ENCODE assay signal across 29 cellular contexts in genomic region chr16:27441276-27441675, GRCh38. TPM values are rescaled to one million over a fixed set of nuclear protein-coding genes. Genes with fewer than 3 reads are reported as not detected.
DNase-seq lines count a peak whose midpoint lies in the region; ATAC-seq, FAIRE-seq and TF ChIP-seq lines count a peak whose summit lies in the region.
"Had no signal": no experiment of that assay in that cellular context is flagged by ENCODE, and none has a peak within 500 bp of the region (broad histone marks: within the 10 kb centered on the region; RNA-seq: fewer than 3 reads in every experiment).

No MANE protein-coding gene starts in this region.

- no peak overlapping the region for H3K27ac Mint-ChIP-seq in CD14-positive monocyte
- H3K27ac Mint-ChIP-seq in naive thymus-derived CD8-positive, alpha-beta T cell: peak overlapping the region in 8 of 10 donors; percentile 32 to 65 (median 52)
- H3K27ac Mint-ChIP-seq: nephron progenitor cell had no signal

- H3K4me2 ChIP-seq in GM12878 (ENCODE audit: control insufficient read depth, insufficient read depth): no peak overlapping the region
- H3K4me2 ChIP-seq: BLaER1, hepatocyte had no signal

- POLR2A ChIA-PET in GM12878 (lab: Charles Lee): interaction anchor here (0.9 to 1.7 kb wide), 2 partner anchors 9 to 10 kb away, joined by 3 to 6 read pairs; no protein-coding TSS in a partner anchor
- POLR2A ChIA-PET in naive thymus-derived CD8-positive, alpha-beta T cell (lab: Charles Lee): interaction anchor here (1.2 to 1.3 kb wide), 2 partner anchors 9 to 39 kb away, joined by 3 to 5 read pairs; partner anchors contain the start of gene IL21R

- SMC1A ChIA-PET in GM12878 (lab: Charles Lee; ENCODE audit: uncharacterized antibody, unreplicated experiment): interaction anchor here (1.1 to 2.3 kb wide), 2 partner anchors 14 to 204 kb away, joined by 3 to 9 read pairs; no protein-coding TSS in a partner anchor

- H3K27ac ChIP-seq in RWPE2 (ENCODE audit: poor library complexity, severe bottlenecking) (no peak overlapping the region), GM12878 (ENCODE audit: control insufficient read depth, insufficient read depth) (no peak overlapping the region)
- H3K27ac ChIP-seq: adrenal gland, BLaER1, esophagus muscularis mucosa, GM23248, hepatocyte, left ventricle myocardium inferior, pancreas, right atrium auricular region, stomach, tibial nerve had no signal

- H3K9me3 ChIP-seq in RWPE2 (ENCODE audit: severe bottlenecking) (peaks cover 3% of the 10 kb centered on the region), GM12878 (replicated peaks; ENCODE audit: control insufficient read depth, insufficient read depth, low read length) (no peaks in the 10 kb centered on the region; the same call in 2 of the 3 replicates)
- H3K9me3 ChIP-seq: adrenal gland, pancreas had no signal

- ATAC-seq in RWPE2 (ENCODE audit: low read depth) (no peak), GM12878 (no peak), HG02610 (IDR thresholded peaks at IDR 0.05; ENCODE audit: unreplicated experiment) (no peak)
- ATAC-seq in naive thymus-derived CD8-positive, alpha-beta T cell: no peak
- ATAC-seq: pancreas, SK-N-SH treated with all-trans-retinoic acid at 6 μM for 48 hours had no signal

- H3K4me3 Mint-ChIP-seq in CD14-positive monocyte: no peak overlapping the region
- no peak overlapping the region for H3K4me3 Mint-ChIP-seq in naive thymus-derived CD8-positive, alpha-beta T cell
- H3K4me3 Mint-ChIP-seq: nephron progenitor cell had no signal

- FAIRE-seq in GM12878 (lab: Jason Lieb, UNC): no peak
- FAIRE-seq: colon, pancreas had no signal

- TF ChIP-seq CTCF in CD14-positive monocyte (IDR thresholded peaks at IDR 0.05): no peak
- TF ChIP-seq CTCF in RWPE2 (IDR thresholded peaks at IDR 0.05; ENCODE audit: poor library complexity, severe bottlenecking): no peak
- TF ChIP-seq CTCF in GM12878 (IDR thresholded peaks at IDR 0.05 in 2 of 3, conservative IDR thresholded peaks at IDR 0.05 in 1 of 3; ENCODE audit: control insufficient read depth in 2 of 3, extremely low read depth in 1 of 3, insufficient read depth in 1 of 3, low read depth in 3 of 3, low read length in 3 of 3): no peak
- TF ChIP-seq CTCF in GM10266 (IDR thresholded peaks at IDR 0.05; ENCODE audit: control insufficient read depth, insufficient read depth, low read depth, missing control alignments): no peak

- no peak overlapping the region for H3K9ac ChIP-seq in GM12878 (ENCODE audit: control insufficient read depth, insufficient read depth, low read length)
- H3K9ac ChIP-seq: BLaER1, GM23248 had no signal

- WGBS in GM12878 (ENCODE audit: insufficient coverage, insufficient replicate concordance, low lambda C conversion rate, missing lambda C conversion rate): 98% methylated on average over 5 of the region's 5 CpGs

- peaks cover 1 to 6% (median 4%) of the 10 kb centered on the region in 3 donors for H3K27me3 Mint-ChIP-seq in CD14-positive monocyte (ENCODE audit: low read depth in 3 of 3)
- no peaks in the 10 kb centered on the region for H3K27me3 Mint-ChIP-seq in naive thymus-derived CD8-positive, alpha-beta T cell

- no peaks in the 10 kb centered on the region for H3K4me1 Mint-ChIP-seq in CD14-positive monocyte
- H3K4me1 Mint-ChIP-seq in naive thymus-derived CD8-positive, alpha-beta T cell: peaks cover 15 to 31% (median 21%) of the 10 kb centered on the region in 4 donors

- RAD21 ChIA-PET in GM12878 (lab: Charles Lee; ENCODE audit: unreplicated experiment): interaction anchor here (1.2 kb wide), 1 partner anchor 12 kb away, joined by 3 read pairs; no protein-coding TSS in a partner anchor

- peaks cover 5 to 16% (median 12%) of the 10 kb centered on the region in 7 donors for H3K9me3 Mint-ChIP-seq in CD14-positive monocyte
- peaks cover 0 to 2% (median 0%) of the 10 kb centered on the region in 9 donors for H3K9me3 Mint-ChIP-seq in naive thymus-derived CD8-positive, alpha-beta T cell

- no peak for TF ChIP-seq RAD21 in GM12878 (IDR thresholded peaks at IDR 0.05; ENCODE audit: insufficient read depth, low read depth, low read length)

- no peak; the same call in 1 of the 2 replicates for TF ChIP-seq POLR2A in GM12878 (IDR thresholded peaks at IDR 0.05; ENCODE audit: low read depth, low read length)

- H3K27me3 ChIP-seq in RWPE2 (ENCODE audit: insufficient read depth, poor library complexity, severe bottlenecking) (no peaks in the 10 kb centered on the region), GM12878 (replicated peaks in 1 of 2; ENCODE audit: control insufficient read depth in 2 of 2, insufficient read depth in 2 of 2, low read length in 1 of 2) (no peaks in the 10 kb centered on the region)
- H3K27me3 ChIP-seq: adrenal gland, BLaER1, hepatocyte, pancreas, right atrium auricular region, tibial nerve had no signal

- BruUV-seq in GM12878 (replicated peaks; lab: Mats Ljungman, UMichigan): TSS peak; percentile 33

- H3K4me3 ChIP-seq in RWPE2 (ENCODE audit: severe bottlenecking) (no peak overlapping the region), GM12878 (no peak overlapping the region)
- H3K4me3 ChIP-seq: adrenal gland, BLaER1, esophagus muscularis mucosa, GM23248, hepatocyte, left ventricle myocardium inferior, pancreas, right atrium auricular region, stomach, tibial nerve had no signal

- intact Hi-C loops in CD14-positive monocyte (cut with micrococcal nuclease): no loop called here
- intact Hi-C loops in GM12878 (cut with micrococcal nuclease; ENCODE audit: unreplicated experiment): no loop called here

- H3K79me2 ChIP-seq in GM12878 (ENCODE audit: control insufficient read depth, insufficient read depth, low read length): peaks cover 3% of the 10 kb centered on the region
- H3K79me2 ChIP-seq: hepatocyte had no signal

- H3K36me3 Mint-ChIP-seq in CD14-positive monocyte: peaks cover 8 to 12% of the 10 kb centered on the region in 2 donors
- H3K36me3 Mint-ChIP-seq in naive thymus-derived CD8-positive, alpha-beta T cell: peaks cover 6 to 94% (median 55%) of the 10 kb centered on the region in 3 donors

- H2AFZ ChIP-seq in GM12878 (ENCODE audit: control insufficient read depth, low read depth, low read length): no peak overlapping the region
- H2AFZ ChIP-seq: GM23248, hepatocyte had no signal

- DNase-seq in CD14-positive monocyte (ENCODE audit: low spot score): peak; percentile 9
- DNase-seq in RWPE2 (ENCODE audit: low spot score): peak; percentile 11
- DNase-seq in GM12878 (ENCODE audit: low read depth, low spot score): no peak
- DNase-seq in naive thymus-derived CD8-positive, alpha-beta T cell: no peak
- no peak for DNase-seq in dedifferentiated amniotic fluid mesenchymal stem cell (ENCODE audit: extremely low spot score)
- DNase-seq in GM10266 (ENCODE audit: extremely low spot score): no peak
- no peak for DNase-seq in SW480 (ENCODE audit: low spot score)
- DNase-seq: EL, foreskin melanocyte, GM23248, KG1, left ventricle myocardium inferior, MM.1S, NCI-H1417 treated with DMSO at 0.1 percent for 48 hours, NCI-H2107, NCI-H446 treated with DMSO at 0.1 percent for 48 hours, nephron progenitor cell, stomach, T-helper 9 cell had no signal

- H4K20me1 ChIP-seq in GM12878 (ENCODE audit: control insufficient read depth, insufficient read depth): no peaks in the 10 kb centered on the region
- H4K20me1 ChIP-seq: BLaER1 had no signal

- H3K36me3 ChIP-seq in RWPE2 (ENCODE audit: low read depth) (no peaks in the 10 kb centered on the region), GM12878 (ENCODE audit: control insufficient read depth in 2 of 2, insufficient read depth in 2 of 2, low read length in 1 of 2) (peaks cover 77 to 81% of the 10 kb centered on the region in 2 experiments)
- H3K36me3 ChIP-seq: adrenal gland, esophagus muscularis mucosa, left ventricle myocardium inferior, pancreas, right atrium auricular region had no signal

- no peaks in the 10 kb centered on the region for H3K4me1 ChIP-seq in RWPE2 (ENCODE audit: insufficient read depth, poor library complexity, severe bottlenecking)
- H3K4me1 ChIP-seq in GM12878 (ENCODE audit: control insufficient read depth, insufficient read depth, low read length): peaks cover 7% of the 10 kb centered on the region; the same call in 1 of the 2 replicates
- H3K4me1 ChIP-seq: adrenal gland, esophagus muscularis mucosa, left ventricle myocardium inferior, pancreas, right atrium auricular region, stomach, tibial nerve had no signal

- CTCF ChIA-PET in GM12878 (lab: Yijun Ruan, JAX): no interaction called here

- no peak for TF ChIP-seq EP300 in GM12878 (IDR thresholded peaks at IDR 0.05; ENCODE audit: borderline replicate concordance in 1 of 2, control insufficient read depth in 1 of 2, low read depth in 2 of 2, low read length in 2 of 2)

- in situ Hi-C loops in GM12878 (cut with MboI): no loop called here

TF ChIP-seq in GM12878, 131 proteins besides CTCF, POLR2A, EP300 and RAD21 (continues in another document):
- TF ChIP-seq CEBPB (IDR thresholded peaks at IDR 0.05; ENCODE audit: borderline replicate concordance in 1 of 2, low read depth in 2 of 2, low read length in 2 of 2) (no peak), BCL11A (IDR thresholded peaks at IDR 0.05; ENCODE audit: low read depth, low read length) (no peak), CBX3 (IDR thresholded peaks at IDR 0.05; ENCODE audit: borderline replicate concordance, low read depth) (no peak), CREM (IDR thresholded peaks at IDR 0.05; ENCODE audit: low read depth) (no peak)

RNA-seq across cellular contexts. Expression of gene IL21R, which starts 39.3 kb away (rescaled TPM):
- 1 to 10 TPM; 1.0 to 1.7 TPM for polyA plus RNA-seq in CD14-positive monocyte
- 193 and 215 TPM in 2 replicates for total RNA-seq in GM12878 (2013; cell fraction: nucleolus; rRNA removed)
- total RNA-seq in GM12878 (2014; rRNA removed): 106 and 109 TPM in 2 replicates
- 62.9 and 66.9 TPM in 2 replicates for total RNA-seq in GM12878 (2014; rRNA removed; fragmentation: Illumina TruSeq; extraction: Trizol)
- 138 and 141 TPM in 2 replicates for total RNA-seq in GM12878 (2021)
- 25.9 TPM for polyA plus RNA-seq in GM12878 (2011; ENCODE audit: low read depth)
- 23.2 and 57.2 TPM in 2 replicates for polyA plus RNA-seq in GM12878 (2011; rRNA removed)
- polyA plus RNA-seq in GM12878 (2011; cell fraction: cytosol; rRNA removed): 84.6 and 89.7 TPM in 2 replicates
- polyA plus RNA-seq in GM12878 (2011; cell fraction: nucleus; rRNA removed): 71.9 and 79.4 TPM in 2 replicates
- 50.3 and 72.8 TPM in 2 replicates for polyA plus RNA-seq in GM12878 (2012)
- 32.4 and 59.2 TPM in 2 replicates for polyA plus RNA-seq in GM12878 (2014; fragmentation: Illumina TruSeq; extraction: Trizol)
- 1 to 10 TPM; 5.3 to 9.7 TPM for polyA plus RNA-seq in GM12878 (2014; fragmentation: Nextera tagmentation; extraction: Ambion mirVana)
- 98.0 and 108 TPM in 2 replicates for polyA plus RNA-seq in GM12878 (2014; rRNA removed)
- polyA plus RNA-seq in GM12878 (2016; fragmentation: Nextera tagmentation; extraction: Ambion mirVana): 100 to 1,000 TPM; 115 to 129 TPM
- 175 and 195 TPM in 2 replicates for polyA minus RNA-seq in GM12878 (2011; rRNA and poly(A)+ RNA removed)
- polyA minus RNA-seq in GM12878 (2011; cell fraction: cytosol; rRNA and poly(A)+ RNA removed): 54.0 and 60.1 TPM in 2 replicates
- 65.5 and 104 TPM in 2 replicates for polyA minus RNA-seq in GM12878 (2011; cell fraction: nucleus; rRNA and poly(A)+ RNA removed)
- total RNA-seq in naive thymus-derived CD8-positive, alpha-beta T cell: 10 to 100 TPM; 29.3 to 29.4 TPM
- 10 to 100 TPM; 26.5 to 47.1 (median 33.9) TPM for polyA plus RNA-seq in naive thymus-derived CD8-positive, alpha-beta T cell
- polyA plus RNA-seq: hepatocyte had no signal

Comparison
In these comparisons a context has a peak if more than half of its experiments do, and no peak if none do; other contexts are left out.
1. DNase-seq: peak in CD14-positive monocyte (single experiment) and RWPE2 (single experiment); none in GM12878 (single experiment), naive thymus-derived CD8-positive, alpha-beta T cell (0 of 10), dedifferentiated amniotic fluid mesenchymal stem cell (single experiment), GM10266 (single experiment) and SW480 (single experiment).
2. H3K27ac Mint-ChIP-seq: peak in naive thymus-derived CD8-positive, alpha-beta T cell (8 of 10); none in CD14-positive monocyte (0 of 7).